ENCODE assay signal across 30 cellular contexts in genomic region chr4:7187297-7187592, GRCh38. TPM values are rescaled to one million over a fixed set of nuclear protein-coding genes. Genes with fewer than 3 reads are reported as not detected.
A peak's percentile ranks its signal among the peaks of the same experiment; 100 is the strongest.
DNase-seq lines count a peak whose midpoint lies in the region; ATAC-seq and TF ChIP-seq lines count a peak whose summit lies in the region.
"Had no signal": no experiment of that assay in that cellular context is flagged by ENCODE, and none has a peak within 500 bp of the region (broad histone marks: within the 10 kb centered on the region; RNA-seq: fewer than 3 reads in every experiment).

No MANE protein-coding gene starts in this region.

- H3K9me3 ChIP-seq in upper lobe of right lung, result no peaks in the 10 kb centered on the region
- H3K9me3 ChIP-seq: left ventricle myocardium inferior, MG63 had no signal

- peak; percentile 41 for DNase-seq in activated effector memory CD4-positive, alpha-beta T cell treated with anti-CD3 and anti-CD28 coated beads, Interleukin-2, amount 50 U/mL, for 16 hours
- no peak for DNase-seq in activated effector memory CD4-positive, alpha-beta T cell treated with Interleukin-2 at 50 U/mL for 16 hours
- DNase-seq in astrocyte of the spinal cord (ENCODE audit: low read depth, low spot score) (no peak), mesenteric fat pad (ENCODE audit: low spot score) (peak; percentile 26), upper lobe of right lung (peak; percentile 37), activated gamma-delta T cell treated with Interleukin-2 at 50 U/mL for 16 hours (no peak)
- DNase-seq: activated CD4-positive, alpha-beta memory T cell treated with anti-CD3 and anti-CD28 coated beads for 36 hours; activated CD4-positive, alpha-beta T cell treated with anti-CD3 and anti-CD28 coated beads for 1 hour; activated naive CD8-positive, alpha-beta T cell treated with anti-CD3 and anti-CD28 coated beads, Interleukin-2, amount 10 ng/mL, durations not matched to agents 7 days and 5 days; Calu3; caudate nucleus; DMS79; GDM1; glutamatergic neuron; HFFc6; KG1; left ventricle myocardium inferior; MG63; NCI-H1105 treated with DMSO at 0.1 percent for 48 hours; NCI-H2029 treated with DMSO at 0.1 percent for 48 hours; NCI-H526; PC-3; stimulated activated CD4-positive, alpha-beta T cell treated with anti-CD3 and anti-CD28 coated beads, Interleukin-4, amount 100 ng/mL, for 24 hours; T-helper 17 cell; trophoblast cell had no signal

- H3K27ac ChIP-seq in upper lobe of right lung, result no peak overlapping the region
- H3K27ac ChIP-seq: left ventricle myocardium inferior had no signal

- intact Hi-C loops in upper lobe of right lung (cut with DNase I), result no loop called here

- H3K36me3 ChIP-seq in upper lobe of right lung, result no peaks in the 10 kb centered on the region
- H3K36me3 ChIP-seq: left ventricle myocardium inferior, MG63 had no signal

- H3K4me3 ChIP-seq in astrocyte of the spinal cord (ENCODE audit: low read depth, low read length), result no peak overlapping the region
- no peak overlapping the region for H3K4me3 ChIP-seq in upper lobe of right lung
- H3K4me3 ChIP-seq: left ventricle myocardium inferior, MG63 had no signal

- no peaks in the 10 kb centered on the region for H3K4me1 ChIP-seq in upper lobe of right lung

- TF ChIP-seq CTCF in astrocyte of the spinal cord (IDR thresholded peaks at IDR 0.05; ENCODE audit: low read depth, low read length) (peak; percentile 14), upper lobe of right lung (IDR thresholded peaks at IDR 0.05) (no peak)

- ATAC-seq in upper lobe of right lung (no peak), esophagus mucosa (no peak), HG03520 (IDR thresholded peaks at IDR 0.05; ENCODE audit: unreplicated experiment) (no peak)
- ATAC-seq: PC-3, sciatic nerve, SK-N-SH treated with all-trans-retinoic acid at 6 μM for 48 hours, T-helper 17 cell had no signal

- in situ Hi-C loops in astrocyte of the spinal cord (cut with HindIII; ENCODE audit: low sequenced_read_pairs), result no loop called here

- peaks cover 40% of the 10 kb centered on the region for H3K27me3 ChIP-seq in upper lobe of right lung
- H3K27me3 ChIP-seq: MG63 had no signal

RNA-seq across cellular contexts. Expression of gene SORCS2, which starts 5.1 kb away (rescaled TPM):
- 1.9 TPM for total RNA-seq in mesenteric fat pad
- 7.2 TPM for total RNA-seq in upper lobe of right lung
- total RNA-seq in esophagus mucosa, result 5.0 TPM
- total RNA-seq: activated naive CD8-positive, alpha-beta T cell treated with anti-CD3 and anti-CD28 coated beads, Interleukin-2, amount 10 ng/mL, durations not matched to agents 7 days and 5 days; Calu3; HT-29; T-helper 17 cell had no signal

Comparison
In these comparisons a context has a peak if more than half of its experiments do, and no peak if none do; other contexts are left out.
1. DNase-seq: peak in activated effector memory CD4-positive, alpha-beta T cell treated with anti-CD3 and anti-CD28 coated beads, Interleukin-2, amount 50 U/mL, for 16 hours (single experiment), mesenteric fat pad (single experiment) and upper lobe of right lung (single experiment); none in activated effector memory CD4-positive, alpha-beta T cell treated with Interleukin-2 at 50 U/mL for 16 hours (single experiment), astrocyte of the spinal cord (single experiment) and activated gamma-delta T cell treated with Interleukin-2 at 50 U/mL for 16 hours (single experiment).